8 cellular contexts compared by ENCODE assay signal in genomic region chr1:181189691-181190361, GRCh38.
DNase-seq lines count a peak whose midpoint lies in the region; ATAC-seq and TF ChIP-seq lines count a peak whose summit lies in the region.

No MANE protein-coding gene starts in this region.

- peak overlapping the region; percentile 29 for H3K4me3 Mint-ChIP-seq in activated B cell treated with CpG ODN at 0.5 μM for 24 hours

- peak; percentile 69 for DNase-seq in DMS153 (lab: John Stamatoyannopoulos, UW)
- DNase-seq in NCI-H1694 treated with DMSO at 0.1 percent for 48 hours (lab: John Stamatoyannopoulos, UW): peak; percentile 59
- DNase-seq in activated B cell treated with CpG ODN at 0.5 μM for 24 hours: peak; percentile 64
- DNase-seq in caudate nucleus (lab: John Stamatoyannopoulos, UW): peak in 52 of 61 donors; percentile 3 to 69 (median 34)
- peak; percentile 65 for DNase-seq in left lobe of liver (ENCODE audit: low spot score)
- DNase-seq in stimulated activated CD4-positive, alpha-beta T cell treated with anti-CD3 and anti-CD28 coated beads, Interleukin-2, amount 100 ng/mL, for 48 hours: peak; percentile 84 to 87

- H3K4me1 Mint-ChIP-seq in activated B cell treated with CpG ODN at 0.5 μM for 24 hours: peaks cover 4% of the 10 kb centered on the region

- H3K27ac ChIP-seq in caudate nucleus (ENCODE audit: low read depth, low read length): no peak overlapping the region

- H3K27ac Mint-ChIP-seq in activated B cell treated with CpG ODN at 0.5 μM for 24 hours: no peak overlapping the region

- no peaks in the 10 kb centered on the region for H3K36me3 Mint-ChIP-seq in activated B cell treated with CpG ODN at 0.5 μM for 24 hours (ENCODE audit: low read depth)

- peaks cover 45% of the 10 kb centered on the region for H3K27me3 Mint-ChIP-seq in activated B cell treated with CpG ODN at 0.5 μM for 24 hours

- ATAC-seq in GM21737 (IDR thresholded peaks at IDR 0.05; ENCODE audit: unreplicated experiment) (peak; percentile 68), activated B cell treated with CpG ODN at 0.5 μM for 24 hours (ENCODE audit: low read depth) (peak; percentile 81), left lobe of liver (peak; percentile 98), HG03460 (IDR thresholded peaks at IDR 0.05; ENCODE audit: unreplicated experiment) (no peak)

- no peak for TF ChIP-seq CTCF in activated B cell treated with CpG ODN at 0.5 μM for 24 hours (IDR thresholded peaks at IDR 0.05)

- intact Hi-C loops in activated B cell treated with CpG ODN at 0.5 μM for 24 hours (cut with micrococcal nuclease): loop anchor here (1.0 to 2.0 kb wide), 2 partner anchors 747 to 864 kb away; no protein-coding TSS in a partner anchor

- CTCF ChIA-PET in activated B cell treated with CpG ODN at 0.5 μM for 24 hours (lab: Charles Lee): interaction anchor here (0.6 to 1.7 kb wide), 2 partner anchors 150 to 865 kb away, joined by 3 to 7 read pairs; no protein-coding TSS in a partner anchor

- H3K9me3 Mint-ChIP-seq in activated B cell treated with CpG ODN at 0.5 μM for 24 hours: peaks cover 3% of the 10 kb centered on the region

- POLR2A ChIA-PET in activated B cell treated with CpG ODN at 0.5 μM for 24 hours (lab: Charles Lee): interaction anchor here (0.6 kb wide), 1 partner anchor 17 kb away, joined by 3 read pairs; no protein-coding TSS in a partner anchor

Comparison
In these comparisons a context has a peak if more than half of its experiments do, and no peak if none do; other contexts are left out.
1. DNase-seq: peak in every context shown above with its lines; median percentile 86 in stimulated activated CD4-positive, alpha-beta T cell treated with anti-CD3 and anti-CD28 coated beads, Interleukin-2, amount 100 ng/mL, for 48 hours; 69 in DMS153; 65 in left lobe of liver; 64 in activated B cell treated with CpG ODN at 0.5 μM for 24 hours; 59 in NCI-H1694 treated with DMSO at 0.1 percent for 48 hours; 34 in caudate nucleus.